Comparison of ENCODE assay signal across 18 cellular contexts in the genomic region with DNA sequence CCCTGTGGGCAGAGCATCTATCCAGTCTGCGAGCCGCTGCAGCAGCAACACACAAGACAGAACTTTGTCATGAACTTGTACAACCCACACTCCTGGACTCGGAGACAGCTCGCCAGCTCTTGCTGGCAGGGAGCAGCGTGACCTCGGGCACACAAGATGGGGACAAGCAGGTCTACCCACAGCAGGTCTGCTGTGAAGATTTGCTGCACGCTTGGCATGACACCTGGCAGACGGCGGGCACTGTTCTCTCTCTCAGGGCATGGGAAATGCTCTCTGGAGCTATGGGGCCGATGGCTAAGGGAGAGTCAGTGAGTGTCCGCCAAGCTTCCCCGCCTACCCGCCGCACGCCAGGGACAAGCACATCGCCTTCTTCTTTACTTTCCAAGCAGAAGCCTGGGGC.
DNase-seq lines count a peak whose midpoint lies in the region; ATAC-seq and TF ChIP-seq lines count a peak whose summit lies in the region.
"Had no signal": no experiment of that assay in that cellular context is flagged by ENCODE, and none has a peak within 500 bp of the region (broad histone marks: within the 10 kb centered on the region; RNA-seq: fewer than 3 reads in every experiment).

No MANE protein-coding gene starts in this region.

- no peaks in the 10 kb centered on the region for H3K27me3 Mint-ChIP-seq in WTC11 (ENCODE audit: low read depth)
- H3K27me3 Mint-ChIP-seq: activated CD4-positive, alpha-beta memory T cell treated with anti-CD3 and anti-CD28 coated beads, Interleukin-2, amount 10 ng/mL, durations not matched to agents 7 days and 5 days had no signal

- 93% methylated on average over 16 of the region's 16 CpGs; no CpG with 5 or more reads in 1 of the 2 donors for WGBS in transverse colon (ENCODE audit: low coverage in 1 of 2), 2 donors
- WGBS in adrenal gland, 4 donors, result 78 to 97% (median 88%) methylated on average over 11 to 16 of the region's 16 CpGs

- no peaks in the 10 kb centered on the region for H3K9me3 Mint-ChIP-seq in WTC11
- H3K9me3 Mint-ChIP-seq: activated CD4-positive, alpha-beta memory T cell treated with anti-CD3 and anti-CD28 coated beads, Interleukin-2, amount 10 ng/mL, durations not matched to agents 7 days and 5 days; mesothelial cell of epicardium had no signal

- no peaks in the 10 kb centered on the region for H3K9me3 ChIP-seq in mucosa of descending colon
- H3K9me3 ChIP-seq in transverse colon, result no peaks in the 10 kb centered on the region
- H3K9me3 ChIP-seq in adrenal gland (replicated peaks in 1 of 3), result no peaks in the 10 kb centered on the region
- H3K9me3 ChIP-seq: thoracic aorta had no signal

- H3K36me3 ChIP-seq in mucosa of descending colon (ENCODE audit: low read depth) (no peaks in the 10 kb centered on the region), transverse colon (no peaks in the 10 kb centered on the region), adrenal gland (replicated peaks in 1 of 2) (no peaks in the 10 kb centered on the region)

- TF ChIP-seq POLR2A in transverse colon (IDR thresholded peaks at IDR 0.05) (no peak), adrenal gland (IDR thresholded peaks at IDR 0.05) (no peak)

- peaks cover 2% of the 10 kb centered on the region; the same call in 1 of the 2 replicates for H3K36me3 Mint-ChIP-seq in WTC11

- H3K27me3 ChIP-seq in transverse colon (no peaks in the 10 kb centered on the region), adrenal gland (no peaks in the 10 kb centered on the region)

- peak; percentile 0 for DNase-seq in activated naive CD4-positive, alpha-beta T cell treated with Interleukin-2 at 50 U/mL for 16 hours
- DNase-seq in activated naive CD4-positive, alpha-beta T cell (lab: John Stamatoyannopoulos, UW), result no peak
- peak; percentile 32 for DNase-seq in cerebellum (ENCODE audit: low spot score)
- DNase-seq in mucosa of descending colon, result peak in 2 of 3 donors; percentile 16 to 43
- DNase-seq in transverse colon, result peak; percentile 7
- no peak for DNase-seq in WTC11 (ENCODE audit: low spot score)
- DNase-seq in adrenal gland, result no peak
- DNase-seq: activated CD4-positive, alpha-beta memory T cell treated with anti-CD3 and anti-CD28 coated beads, Interleukin-2, amount 10 ng/mL, durations not matched to agents 7 days and 5 days; central memory CD4-positive, alpha-beta T cell; KG1; NCI-H1417 treated with DMSO at 0.1 percent for 48 hours; NCI-H2227 treated with DMSO at 0.1 percent for 48 hours; NK-92 treated with Interleukin-12 subunit alpha and Interleukin-12 subunit beta, amount 100 ng/mL, for 24 hours; SHP77 had no signal

- in situ Hi-C loops in transverse colon (cut with MboI; ENCODE audit: low pct_ligation_motif_present in 1 of 4, low pct_unique_long_range_greater_than_20kb in 1 of 4, low sequenced_read_pairs in 3 of 4), result loop anchor here (5.0 to 25.0 kb wide), 4 partner anchors 184 to 799 kb away; no protein-coding TSS in a partner anchor

- CTCF ChIA-PET in WTC11 (lab: Charles Lee), result interaction anchor here (1.1 to 2.8 kb wide), 13 partner anchors 9 to 231 kb away, joined by 3 to 13 read pairs (median 8); a partner anchor contains a TSS

- no peak for TF ChIP-seq EP300 in transverse colon (IDR thresholded peaks at IDR 0.05; ENCODE audit: low read depth)

- ATAC-seq in mucosa of descending colon (no peak), WTC11 (no peak), GM18520 (IDR thresholded peaks at IDR 0.05; ENCODE audit: unreplicated experiment) (no peak)

- H3K27ac Mint-ChIP-seq in WTC11, result no peak overlapping the region
- H3K27ac Mint-ChIP-seq: activated CD4-positive, alpha-beta memory T cell treated with anti-CD3 and anti-CD28 coated beads, Interleukin-2, amount 10 ng/mL, durations not matched to agents 7 days and 5 days; mesothelial cell of epicardium had no signal

- H3K27ac ChIP-seq in transverse colon, result peak overlapping the region; percentile 20 to 79 (median 64)
- H3K27ac ChIP-seq in adrenal gland, result no peak overlapping the region
- H3K27ac ChIP-seq: HL-60, thoracic aorta had no signal

- POLR2A ChIA-PET in WTC11 (lab: Charles Lee), result interaction anchor here (0.7 kb wide), 1 partner anchor 1092 kb away, joined by 5 read pairs; no protein-coding TSS in a partner anchor

- TF ChIP-seq CTCF in mucosa of descending colon (IDR thresholded peaks at IDR 0.05) (no peak), transverse colon (IDR thresholded peaks at IDR 0.05) (no peak), WTC11 (IDR thresholded peaks at IDR 0.05) (no peak), adrenal gland (IDR thresholded peaks at IDR 0.05) (no peak)

- H3K4me3 ChIP-seq in mucosa of descending colon, result no peak overlapping the region
- no peak overlapping the region for H3K4me3 ChIP-seq in transverse colon
- H3K4me3 ChIP-seq in adrenal gland, result no peak overlapping the region
- H3K4me3 ChIP-seq: thoracic aorta had no signal

- H3K4me3 Mint-ChIP-seq in WTC11, result no peak overlapping the region
- H3K4me3 Mint-ChIP-seq: activated CD4-positive, alpha-beta memory T cell treated with anti-CD3 and anti-CD28 coated beads, Interleukin-2, amount 10 ng/mL, durations not matched to agents 7 days and 5 days; mesothelial cell of epicardium had no signal

- intact Hi-C loops in mucosa of descending colon (cut with DNase I, micrococcal nuclease) (no loop called here), transverse colon (cut with DNase I; ENCODE audit: low total_unique reads) (loop anchor here (10.0 kb wide), 1 partner anchor 56 kb away; no protein-coding TSS in a partner anchor), adrenal gland (cut with DNase I) (loop anchor here in 1 of 2 donors (10.0 kb wide), 1 partner anchor 806 kb away; no protein-coding TSS in a partner anchor)

- H3K4me1 ChIP-seq in mucosa of descending colon (ENCODE audit: low read depth), result peaks cover 5% of the 10 kb centered on the region
- H3K4me1 ChIP-seq in transverse colon, result peaks cover 15 to 33% (median 24%) of the 10 kb centered on the region in 4 donors
- H3K4me1 ChIP-seq in adrenal gland (replicated peaks in 1 of 2), result no peaks in the 10 kb centered on the region

- peaks cover 28% of the 10 kb centered on the region for H3K4me1 Mint-ChIP-seq in WTC11

TF ChIP-seq in WTC11, 78 proteins besides CTCF, POLR2A, EP300 and RAD21:
- TF ChIP-seq ZNF317 (CRISPR knock-in tag; IDR thresholded peaks at IDR 0.05; ENCODE audit: borderline replicate concordance, low read depth) (no peak), SMAD4 (CRISPR knock-in tag; IDR thresholded peaks at IDR 0.05) (no peak), FOXJ3 (CRISPR knock-in tag; IDR thresholded peaks at IDR 0.05; ENCODE audit: borderline replicate concordance) (no peak), SP1 (CRISPR knock-in tag; conservative IDR thresholded peaks at IDR 0.05) (no peak), GRHL2 (CRISPR knock-in tag; IDR thresholded peaks at IDR 0.05; ENCODE audit: insufficient replicate concordance, severe bottlenecking) (no peak)
- TF ChIP-seq, protein P1, sequence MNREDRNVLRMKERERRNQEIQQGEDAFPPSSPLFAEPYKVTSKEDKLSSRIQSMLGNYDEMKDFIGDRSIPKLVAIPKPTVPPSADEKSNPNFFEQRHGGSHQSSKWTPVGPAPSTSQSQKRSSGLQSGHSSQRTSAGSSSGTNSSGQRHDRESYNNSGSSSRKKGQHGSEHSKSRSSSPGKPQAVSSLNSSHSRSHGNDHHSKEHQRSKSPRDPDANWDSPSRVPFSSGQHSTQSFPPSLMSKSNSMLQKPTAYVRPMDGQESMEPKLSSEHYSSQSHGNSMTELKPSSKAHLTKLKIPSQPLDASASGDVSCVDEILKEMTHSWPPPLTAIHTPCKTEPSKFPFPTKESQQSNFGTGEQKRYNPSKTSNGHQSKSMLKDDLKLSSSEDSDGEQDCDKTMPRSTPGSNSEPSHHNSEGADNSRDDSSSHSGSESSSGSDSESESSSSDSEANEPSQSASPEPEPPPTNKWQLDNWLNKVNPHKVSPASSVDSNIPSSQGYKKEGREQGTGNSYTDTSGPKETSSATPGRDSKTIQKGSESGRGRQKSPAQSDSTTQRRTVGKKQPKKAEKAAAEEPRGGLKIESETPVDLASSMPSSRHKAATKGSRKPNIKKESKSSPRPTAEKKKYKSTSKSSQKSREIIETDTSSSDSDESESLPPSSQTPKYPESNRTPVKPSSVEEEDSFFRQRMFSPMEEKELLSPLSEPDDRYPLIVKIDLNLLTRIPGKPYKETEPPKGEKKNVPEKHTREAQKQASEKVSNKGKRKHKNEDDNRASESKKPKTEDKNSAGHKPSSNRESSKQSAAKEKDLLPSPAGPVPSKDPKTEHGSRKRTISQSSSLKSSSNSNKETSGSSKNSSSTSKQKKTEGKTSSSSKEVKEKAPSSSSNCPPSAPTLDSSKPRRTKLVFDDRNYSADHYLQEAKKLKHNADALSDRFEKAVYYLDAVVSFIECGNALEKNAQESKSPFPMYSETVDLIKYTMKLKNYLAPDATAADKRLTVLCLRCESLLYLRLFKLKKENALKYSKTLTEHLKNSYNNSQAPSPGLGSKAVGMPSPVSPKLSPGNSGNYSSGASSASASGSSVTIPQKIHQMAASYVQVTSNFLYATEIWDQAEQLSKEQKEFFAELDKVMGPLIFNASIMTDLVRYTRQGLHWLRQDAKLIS (CRISPR knock-in tag; IDR thresholded peaks at IDR 0.05; ENCODE audit: borderline replicate concordance), result no peak

Comparison
In these comparisons a context has a peak if more than half of its experiments do, and no peak if none do; other contexts are left out.
1. DNase-seq: peak in activated naive CD4-positive, alpha-beta T cell treated with Interleukin-2 at 50 U/mL for 16 hours (single experiment), cerebellum (single experiment), mucosa of descending colon (2 of 3) and transverse colon (single experiment); none in activated naive CD4-positive, alpha-beta T cell (0 of 4), WTC11 (single experiment) and adrenal gland (0 of 7).
2. H3K27ac ChIP-seq: peak in transverse colon (4 of 4); none in adrenal gland (0 of 5).